Comparison of ENCODE assay signal across 17 cellular contexts in genomic region chr11:127643659-127644058, GRCh38.
A peak's percentile ranks its signal among the peaks of the same experiment; 100 is the strongest.
DNase-seq lines count a peak whose midpoint lies in the region; ATAC-seq, FAIRE-seq and TF ChIP-seq lines count a peak whose summit lies in the region.
"Had no signal": no experiment of that assay in that cellular context is flagged by ENCODE, and none has a peak within 500 bp of the region (broad histone marks: within the 10 kb centered on the region; RNA-seq: fewer than 3 reads in every experiment).

No MANE protein-coding gene starts in this region.

- no peaks in the 10 kb centered on the region for H3K36me3 Mint-ChIP-seq in activated naive CD4-positive, alpha-beta T cell treated with anti-CD3 and anti-CD28 coated beads for 36 hours (ENCODE audit: low read depth)

- no peak overlapping the region for H2BK15ac ChIP-seq in H1 (ENCODE audit: low read length)

- TF ChIP-seq POLR2A in H1 (IDR thresholded peaks at IDR 0.05; ENCODE audit: control extremely low read depth in 1 of 2, low read depth in 2 of 2, low read length in 2 of 2): no peak

- DNase-seq in NCI-H82 (lab: John Stamatoyannopoulos, UW): peak; percentile 22
- no peak for DNase-seq in NCI-H82 treated with DMSO at 0.1 percent for 48 hours (lab: John Stamatoyannopoulos, UW; ENCODE audit: unreplicated experiment)
- peak; percentile 86 to 94 for DNase-seq in NCI-H524 (lab: John Stamatoyannopoulos, UW)
- no peak for DNase-seq in H1 (ENCODE audit: low read depth in 1 of 2, low spot score in 2 of 2)
- no peak for DNase-seq in colonic mucosa
- no peak for DNase-seq in activated naive CD4-positive, alpha-beta T cell treated with anti-CD3 and anti-CD28 coated beads for 36 hours
- DNase-seq: C1 segment of cervical spinal cord; Calu3; CD4-positive, alpha-beta T cell; DMS153; GF-D8; GM23248; H7 had no signal

- H4K20me1 ChIP-seq in H1 (replicated peaks in 1 of 2; ENCODE audit: control insufficient read depth in 1 of 2, insufficient read depth in 2 of 2, low read length in 2 of 2): no peaks in the 10 kb centered on the region

- H3K23ac ChIP-seq in H1 (ENCODE audit: insufficient read length): no peak overlapping the region

- H2BK12ac ChIP-seq in H1 (ENCODE audit: low read depth, low read length): no peak overlapping the region

- no peak overlapping the region for H3K4me2 ChIP-seq in H1 (ENCODE audit: insufficient read depth in 1 of 2, low read depth in 2 of 2, low read length in 2 of 2)

- no peaks in the 10 kb centered on the region for H3K79me1 ChIP-seq in H1 (ENCODE audit: low read depth, low read length)

- no peak for TF ChIP-seq RAD21 in H1 (IDR thresholded peaks at IDR 0.05 in 1 of 2, conservative IDR thresholded peaks at IDR 0.05 in 1 of 2; ENCODE audit: low read depth in 2 of 2, low read length in 2 of 2)

- TF ChIP-seq CTCF in H1 (IDR thresholded peaks at IDR 0.05; ENCODE audit: control extremely low read depth in 1 of 3, insufficient read depth in 1 of 3, low read depth in 1 of 3, low read length in 3 of 3) (no peak), colonic mucosa (IDR thresholded peaks at IDR 0.05) (no peak)

- no peak overlapping the region for H2AK5ac ChIP-seq in H1 (ENCODE audit: low read depth, low read length)

- no peak overlapping the region for H3K4me3 ChIP-seq in H1 (ENCODE audit: extremely low read depth in 1 of 4, insufficient read depth in 2 of 4, low read depth in 3 of 4, low read length in 4 of 4)
- H3K4me3 ChIP-seq in colonic mucosa: no peak overlapping the region
- H3K4me3 ChIP-seq: GM23248, K562 had no signal

- H3K18ac ChIP-seq in H1 (ENCODE audit: extremely low read depth, low read length): no peak overlapping the region

- no peaks in the 10 kb centered on the region for H3K27me3 Mint-ChIP-seq in activated naive CD4-positive, alpha-beta T cell treated with anti-CD3 and anti-CD28 coated beads for 36 hours (ENCODE audit: low read depth)
- H3K27me3 Mint-ChIP-seq: B cell; CD4-positive, alpha-beta T cell had no signal

- no peaks in the 10 kb centered on the region for H3K23me2 ChIP-seq in H1 (ENCODE audit: low read depth, low read length)

- no peak overlapping the region for H2BK20ac ChIP-seq in H1 (ENCODE audit: low read length)

- no peak overlapping the region for H3K27ac Mint-ChIP-seq in activated naive CD4-positive, alpha-beta T cell treated with anti-CD3 and anti-CD28 coated beads for 36 hours
- H3K27ac Mint-ChIP-seq: B cell; CD4-positive, alpha-beta T cell had no signal

- no peak overlapping the region for H2BK120ac ChIP-seq in H1 (replicated peaks; ENCODE audit: low read depth, low read length)

- H3K27ac ChIP-seq in H1 (ENCODE audit: low read depth, low read length) (no peak overlapping the region), colonic mucosa (no peak overlapping the region)
- H3K27ac ChIP-seq: GM23248 had no signal

- H3K9ac ChIP-seq in H1 (replicated peaks in 1 of 4; ENCODE audit: extremely low read depth in 1 of 4, low read depth in 3 of 4, low read length in 3 of 4) (no peak overlapping the region), colonic mucosa (ENCODE audit: low read depth in 2 of 2, low read length in 2 of 2) (no peak overlapping the region)
- H3K9ac ChIP-seq: GM23248 had no signal

- H3K56ac ChIP-seq in H1 (replicated peaks; ENCODE audit: insufficient read length, low read depth, low read length): no peak overlapping the region

- intact Hi-C loops in colonic mucosa (cut with DNase I): no loop called here
- intact Hi-C loops in activated naive CD4-positive, alpha-beta T cell treated with anti-CD3 and anti-CD28 coated beads for 36 hours (cut with micrococcal nuclease): no loop called here

- POLR2A ChIA-PET in H1 (lab: Charles Lee; ENCODE audit: partially characterized antibody): no interaction called here

- no peak for ATAC-seq in HG02884 (IDR thresholded peaks at IDR 0.05; ENCODE audit: unreplicated experiment)
- ATAC-seq: K562 had no signal

- TF ChIP-seq EP300 in H1 (IDR thresholded peaks at IDR 0.05; ENCODE audit: borderline replicate concordance in 1 of 2, low read depth in 2 of 2, low read length in 2 of 2): no peak

- no peaks in the 10 kb centered on the region for H3K9me3 ChIP-seq in H1 (ENCODE audit: insufficient read depth in 2 of 2, low read depth in 1 of 2, low read length in 1 of 2)
- no peaks in the 10 kb centered on the region for H3K9me3 ChIP-seq in colonic mucosa

- CTCF ChIA-PET in H1 (lab: Charles Lee; ENCODE audit: partially characterized antibody): interaction anchor here (1.0 kb wide), 1 partner anchor 200 kb away, joined by 3 read pairs; no protein-coding TSS in a partner anchor
- CTCF ChIA-PET in activated naive CD4-positive, alpha-beta T cell treated with anti-CD3 and anti-CD28 coated beads for 36 hours (lab: Charles Lee): no interaction called here

- no peaks in the 10 kb centered on the region for H3K36me3 ChIP-seq in H1 (ENCODE audit: control insufficient read depth in 2 of 4, insufficient read depth in 4 of 4, low read length in 3 of 4)
- no peaks in the 10 kb centered on the region for H3K36me3 ChIP-seq in colonic mucosa

- H3K14ac ChIP-seq in H1 (ENCODE audit: insufficient read length): no peak overlapping the region

- no peak overlapping the region for H4K91ac ChIP-seq in H1 (replicated peaks; ENCODE audit: insufficient read length, low read length)

- FAIRE-seq in H1 (lab: Jason Lieb, UNC): no peak
- FAIRE-seq: A204.1, K562 had no signal

- no peak overlapping the region for H4K5ac ChIP-seq in H1 (ENCODE audit: insufficient read length, low read depth, low read length)

- no peak overlapping the region for H3K4me3 Mint-ChIP-seq in activated naive CD4-positive, alpha-beta T cell treated with anti-CD3 and anti-CD28 coated beads for 36 hours
- H3K4me3 Mint-ChIP-seq: B cell; CD4-positive, alpha-beta T cell had no signal

- H3K4me1 Mint-ChIP-seq in activated naive CD4-positive, alpha-beta T cell treated with anti-CD3 and anti-CD28 coated beads for 36 hours (ENCODE audit: low read depth): no peaks in the 10 kb centered on the region
- H3K4me1 Mint-ChIP-seq: B cell had no signal

- peak overlapping the region; percentile 44; the same call in 1 of the 2 replicates for H2AFZ ChIP-seq in H1 (ENCODE audit: low read length)
- H2AFZ ChIP-seq: GM23248 had no signal

- H3K4ac ChIP-seq in H1 (replicated peaks; ENCODE audit: insufficient read length, low read depth, low read length): no peak overlapping the region

- H3K27me3 ChIP-seq in H1 (replicated peaks in 1 of 4; ENCODE audit: control insufficient read depth in 3 of 4, extremely low read depth in 1 of 4, insufficient read depth in 3 of 4, low read length in 3 of 4): no peaks in the 10 kb centered on the region
- H3K27me3 ChIP-seq in colonic mucosa: no peaks in the 10 kb centered on the region

- H3K4me1 ChIP-seq in H1 (replicated peaks in 1 of 4; ENCODE audit: control insufficient read depth in 3 of 4, insufficient read depth in 4 of 4, low read length in 3 of 4): peaks cover 0 to 3% (median 1%) of the 10 kb centered on the region in 4 experiments; a peak in 1 of 7 replicates
- H3K4me1 ChIP-seq in colonic mucosa: no peaks in the 10 kb centered on the region

- no peaks in the 10 kb centered on the region for H3K79me2 ChIP-seq in H1 (ENCODE audit: control insufficient read depth in 1 of 2, insufficient read depth in 2 of 2, low read length in 2 of 2)

- H3K9me3 Mint-ChIP-seq in activated naive CD4-positive, alpha-beta T cell treated with anti-CD3 and anti-CD28 coated beads for 36 hours: no peaks in the 10 kb centered on the region
- H3K9me3 Mint-ChIP-seq: CD4-positive, alpha-beta T cell had no signal

- 97% methylated on average over 2 of the region's 2 CpGs; no CpG with 5 or more reads in 1 of the 2 experiments for WGBS in H1 (ENCODE audit: extremely low coverage in 1 of 2, insufficient coverage in 1 of 2, insufficient read length in 1 of 2, insufficient replicate concordance in 2 of 2, low coverage in 1 of 2, low lambda C conversion rate in 2 of 2, missing lambda C conversion rate in 1 of 2), 2 experiments

- H4K8ac ChIP-seq in H1 (ENCODE audit: extremely low read depth, insufficient read depth, low read length): no peak overlapping the region

- no peak overlapping the region for H2BK5ac ChIP-seq in H1 (ENCODE audit: low read depth, low read length)

TF ChIP-seq in H1, 55 proteins besides CTCF, POLR2A, EP300 and RAD21 (continues in another document):
- TF ChIP-seq TCF12 (IDR thresholded peaks at IDR 0.05; ENCODE audit: low read depth, low read length) (no peak), SAP30 (IDR thresholded peaks at IDR 0.05; ENCODE audit: insufficient read depth, insufficient replicate concordance, low read length) (no peak), JUN (IDR thresholded peaks at IDR 0.05; ENCODE audit: low read depth, low read length) (no peak), RBBP5 (IDR thresholded peaks at IDR 0.05; ENCODE audit: borderline replicate concordance, low read depth, low read length) (no peak), CHD1 (IDR thresholded peaks at IDR 0.05; ENCODE audit: low read depth, low read length) (no peak), CEBPB (IDR thresholded peaks at IDR 0.05; ENCODE audit: low read depth, low read length) (no peak), KDM1A (IDR thresholded peaks at IDR 0.05; ENCODE audit: borderline replicate concordance, low read length) (no peak), GTF2F1 (IDR thresholded peaks at IDR 0.05; ENCODE audit: borderline replicate concordance, low read depth, low read length) (no peak), E2F6 (IDR thresholded peaks at IDR 0.05) (no peak), RXRA (IDR thresholded peaks at IDR 0.05; ENCODE audit: insufficient read depth, low read depth, low read length) (no peak)

Comparison
In these comparisons a context has a peak if more than half of its experiments do, and no peak if none do; other contexts are left out.
1. DNase-seq: peak in NCI-H82 (single experiment) and NCI-H524 (2 of 2); none in NCI-H82 treated with DMSO at 0.1 percent for 48 hours (single experiment), H1 (0 of 2), colonic mucosa (single experiment) and activated naive CD4-positive, alpha-beta T cell treated with anti-CD3 and anti-CD28 coated beads for 36 hours (single experiment).